11 cellular contexts compared by ENCODE assay signal in genomic region chr1:208899438-208899837, GRCh38.
"Had no signal": no experiment of that assay in that cellular context is flagged by ENCODE, and none has a peak within 500 bp of the region (broad histone marks: within the 10 kb centered on the region; RNA-seq: fewer than 3 reads in every experiment).

No MANE protein-coding gene starts in this region.

- H3K27ac ChIP-seq: GM23248 had no signal

- H3K4me3 ChIP-seq: GM23248, GM23338, HAP-1 had no signal

- H2AFZ ChIP-seq: GM23248, GM23338 had no signal

- DNase-seq: GM23248, GOT3, H7, H9, HCEC 1CT, HFFc6 had no signal

- H3K9me3 Mint-ChIP-seq: GM23338 had no signal

- H3K9ac ChIP-seq: GM23248 had no signal

- ATAC-seq: GM23338, HCT116 had no signal

- H3K9me3 ChIP-seq: HAP-1 had no signal

- H3K36me3 ChIP-seq: HAP-1 had no signal

- FAIRE-seq: H1, H54 had no signal

- H3K4me1 ChIP-seq: HAP-1 had no signal

- H3K4me2 ChIP-seq: GM23338 had no signal

- H3K27ac Mint-ChIP-seq: GM23338, H9, HFFc6 had no signal

- H3K4me3 Mint-ChIP-seq: GM23338, H9, HFFc6 had no signal
